Comparison of ENCODE assay signal across 1 cellular context in the genomic region with DNA sequence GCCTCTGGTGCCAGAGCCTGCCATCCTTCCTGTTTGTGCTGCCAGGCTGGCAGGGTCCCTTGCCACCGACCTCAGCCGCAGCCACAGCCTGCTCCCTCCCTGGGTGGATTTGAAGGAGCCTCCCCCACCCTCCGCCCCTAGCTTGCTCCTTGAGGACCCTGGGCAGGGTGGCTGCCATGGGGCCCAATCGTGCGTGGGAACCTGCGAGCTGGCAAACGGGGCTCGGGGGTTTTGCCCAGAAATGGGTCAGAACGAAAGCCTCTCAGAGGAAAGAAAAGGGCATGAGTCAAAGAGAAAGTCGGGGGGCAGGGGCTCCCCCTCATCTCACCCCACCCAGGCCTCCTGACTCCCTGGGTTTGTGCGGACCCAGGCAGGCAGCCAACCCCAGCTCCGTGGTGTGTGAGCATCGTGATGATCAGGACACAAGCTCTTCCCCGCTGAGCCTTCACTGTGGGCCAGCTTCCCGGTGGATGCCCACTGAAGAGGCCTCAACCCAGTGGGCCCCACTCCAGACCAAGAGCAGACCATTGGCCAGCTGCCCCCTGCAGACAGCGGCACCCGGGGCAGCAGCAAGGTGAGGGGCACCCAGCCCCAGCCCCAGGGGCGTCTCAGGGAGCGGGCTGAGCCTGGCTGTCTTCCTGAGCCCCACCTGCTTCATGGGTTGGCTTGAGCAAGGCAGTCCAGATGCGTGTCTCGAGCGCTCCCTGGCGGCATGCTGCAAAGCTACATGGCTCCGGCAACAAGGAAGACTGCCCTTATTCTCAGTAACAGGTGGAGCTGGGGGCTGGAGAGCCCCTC.
A peak's percentile ranks its signal among the peaks of the same experiment; 100 is the strongest.
TF ChIP-seq lines count a peak whose summit lies in the region.

No MANE protein-coding gene starts in this region.

TF ChIP-seq in HepG2, 621 proteins besides CTCF, POLR2A, EP300 and RAD21 (continued from another document and continues in another):
- TF ChIP-seq SMARCC2 (IDR thresholded peaks at IDR 0.05) (no peak), ZNF354B (CRISPR knock-in tag; IDR thresholded peaks at IDR 0.05) (no peak), ZFYVE20 (CRISPR knock-in tag; IDR thresholded peaks at IDR 0.05; ENCODE audit: borderline replicate concordance, low read depth) (no peak), ZNF598 (CRISPR knock-in tag; IDR thresholded peaks at IDR 0.05; ENCODE audit: borderline replicate concordance) (peak; percentile 74; the same call in 1 of the 2 replicates), ZNF782 (CRISPR knock-in tag; IDR thresholded peaks at IDR 0.05; ENCODE audit: borderline replicate concordance) (no peak), ZNF839 (CRISPR knock-in tag; IDR thresholded peaks at IDR 0.05; ENCODE audit: borderline replicate concordance) (no peak), IRF2 (CRISPR knock-in tag; IDR thresholded peaks at IDR 0.05) (0 out of 2 replicates have a peak, but pooled peaks have one; percentile 53), ZBTB20 (CRISPR knock-in tag; IDR thresholded peaks at IDR 0.05; ENCODE audit: borderline replicate concordance, low read depth) (0 out of 2 replicates have a peak, but pooled peaks have one; percentile 37), SP1 (IDR thresholded peaks at IDR 0.05) (no peak), SP1 (CRISPR knock-in tag; IDR thresholded peaks at IDR 0.05) (0 out of 2 replicates have a peak, but pooled peaks have one; percentile 5), MIER2 (CRISPR knock-in tag; IDR thresholded peaks at IDR 0.05) (no peak), RELA (CRISPR knock-in tag; IDR thresholded peaks at IDR 0.05) (no peak), KLF12 (CRISPR knock-in tag; IDR thresholded peaks at IDR 0.05; ENCODE audit: borderline replicate concordance) (no peak), NCOA5 (CRISPR knock-in tag; IDR thresholded peaks at IDR 0.05) (no peak), NR2F1 (CRISPR knock-in tag; IDR thresholded peaks at IDR 0.05) (no peak), GTF2F1 (IDR thresholded peaks at IDR 0.05; ENCODE audit: low read length) (no peak), STAG1 (CRISPR knock-in tag; IDR thresholded peaks at IDR 0.05) (peak; percentile 96), PLRG1 (conservative IDR thresholded peaks at IDR 0.05) (no peak), ISX (CRISPR knock-in tag; conservative IDR thresholded peaks at IDR 0.05) (no peak), NFYC (CRISPR knock-in tag; IDR thresholded peaks at IDR 0.05) (no peak), CBX5 (CRISPR knock-in tag; IDR thresholded peaks at IDR 0.05; ENCODE audit: borderline replicate concordance) (no peak), ZNF383 (CRISPR knock-in tag; IDR thresholded peaks at IDR 0.05; ENCODE audit: borderline replicate concordance) (no peak), GLI4 (CRISPR knock-in tag; IDR thresholded peaks at IDR 0.05; ENCODE audit: borderline replicate concordance) (0 out of 2 replicates have a peak, but pooled peaks have one; percentile 42), SP140L (CRISPR knock-in tag; IDR thresholded peaks at IDR 0.05; ENCODE audit: borderline replicate concordance) (no peak), KDM2A (CRISPR knock-in tag; IDR thresholded peaks at IDR 0.05; ENCODE audit: borderline replicate concordance, low read depth) (peak; percentile 67; the same call in 1 of the 2 replicates), ZNF614 (CRISPR knock-in tag; IDR thresholded peaks at IDR 0.05; ENCODE audit: borderline replicate concordance) (no peak), ZNF251 (CRISPR knock-in tag; IDR thresholded peaks at IDR 0.05) (no peak), FOXA1 (IDR thresholded peaks at IDR 0.05) (no peak), FOXA1 (CRISPR knock-in tag; IDR thresholded peaks at IDR 0.05) (peak; percentile 17; the same call in 1 of the 2 replicates), ZNF567 (CRISPR knock-in tag; IDR thresholded peaks at IDR 0.05; ENCODE audit: borderline replicate concordance) (0 out of 2 replicates have a peak, but pooled peaks have one; percentile 29), ZNF775 (CRISPR knock-in tag; IDR thresholded peaks at IDR 0.05; ENCODE audit: borderline replicate concordance) (no peak)
- TF ChIP-seq, protein P1, sequence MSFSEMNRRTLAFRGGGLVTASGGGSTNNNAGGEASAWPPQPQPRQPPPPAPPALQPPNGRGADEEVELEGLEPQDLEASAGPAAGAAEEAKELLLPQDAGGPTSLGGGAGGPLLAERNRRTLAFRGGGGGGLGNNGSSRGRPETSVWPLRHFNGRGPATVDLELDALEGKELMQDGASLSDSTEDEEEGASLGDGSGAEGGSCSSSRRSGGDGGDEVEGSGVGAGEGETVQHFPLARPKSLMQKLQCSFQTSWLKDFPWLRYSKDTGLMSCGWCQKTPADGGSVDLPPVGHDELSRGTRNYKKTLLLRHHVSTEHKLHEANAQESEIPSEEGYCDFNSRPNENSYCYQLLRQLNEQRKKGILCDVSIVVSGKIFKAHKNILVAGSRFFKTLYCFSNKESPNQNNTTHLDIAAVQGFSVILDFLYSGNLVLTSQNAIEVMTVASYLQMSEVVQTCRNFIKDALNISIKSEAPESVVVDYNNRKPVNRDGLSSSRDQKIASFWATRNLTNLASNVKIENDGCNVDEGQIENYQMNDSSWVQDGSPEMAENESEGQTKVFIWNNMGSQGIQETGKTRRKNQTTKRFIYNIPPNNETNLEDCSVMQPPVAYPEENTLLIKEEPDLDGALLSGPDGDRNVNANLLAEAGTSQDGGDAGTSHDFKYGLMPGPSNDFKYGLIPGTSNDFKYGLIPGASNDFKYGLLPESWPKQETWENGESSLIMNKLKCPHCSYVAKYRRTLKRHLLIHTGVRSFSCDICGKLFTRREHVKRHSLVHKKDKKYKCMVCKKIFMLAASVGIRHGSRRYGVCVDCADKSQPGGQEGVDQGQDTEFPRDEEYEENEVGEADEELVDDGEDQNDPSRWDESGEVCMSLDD (CRISPR knock-in tag; IDR thresholded peaks at IDR 0.05; ENCODE audit: borderline replicate concordance): no peak
- TF ChIP-seq, protein P2, sequence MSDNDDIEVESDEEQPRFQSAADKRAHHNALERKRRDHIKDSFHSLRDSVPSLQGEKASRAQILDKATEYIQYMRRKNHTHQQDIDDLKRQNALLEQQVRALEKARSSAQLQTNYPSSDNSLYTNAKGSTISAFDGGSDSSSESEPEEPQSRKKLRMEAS (IDR thresholded peaks at IDR 0.05): peak; percentile 2; the same call in 1 of the 2 replicates
- TF ChIP-seq, protein P3, sequence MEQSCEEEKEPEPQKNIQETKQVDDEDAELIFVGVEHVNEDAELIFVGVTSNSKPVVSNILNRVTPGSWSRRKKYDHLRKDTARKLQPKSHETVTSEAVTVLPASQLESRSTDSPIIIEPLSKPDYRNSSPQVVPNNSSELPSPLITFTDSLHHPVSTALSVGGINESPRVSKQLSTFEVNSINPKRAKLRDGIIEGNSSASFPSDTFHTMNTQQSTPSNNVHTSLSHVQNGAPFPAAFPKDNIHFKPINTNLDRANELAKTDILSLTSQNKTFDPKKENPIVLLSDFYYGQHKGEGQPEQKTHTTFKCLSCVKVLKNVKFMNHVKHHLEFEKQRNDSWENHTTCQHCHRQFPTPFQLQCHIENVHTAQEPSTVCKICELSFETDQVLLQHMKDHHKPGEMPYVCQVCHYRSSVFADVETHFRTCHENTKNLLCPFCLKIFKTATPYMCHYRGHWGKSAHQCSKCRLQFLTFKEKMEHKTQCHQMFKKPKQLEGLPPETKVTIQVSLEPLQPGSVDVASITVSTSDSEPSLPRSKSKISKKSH (CRISPR knock-in tag; IDR thresholded peaks at IDR 0.05; ENCODE audit: borderline replicate concordance): no peak
- TF ChIP-seq, protein P4, sequence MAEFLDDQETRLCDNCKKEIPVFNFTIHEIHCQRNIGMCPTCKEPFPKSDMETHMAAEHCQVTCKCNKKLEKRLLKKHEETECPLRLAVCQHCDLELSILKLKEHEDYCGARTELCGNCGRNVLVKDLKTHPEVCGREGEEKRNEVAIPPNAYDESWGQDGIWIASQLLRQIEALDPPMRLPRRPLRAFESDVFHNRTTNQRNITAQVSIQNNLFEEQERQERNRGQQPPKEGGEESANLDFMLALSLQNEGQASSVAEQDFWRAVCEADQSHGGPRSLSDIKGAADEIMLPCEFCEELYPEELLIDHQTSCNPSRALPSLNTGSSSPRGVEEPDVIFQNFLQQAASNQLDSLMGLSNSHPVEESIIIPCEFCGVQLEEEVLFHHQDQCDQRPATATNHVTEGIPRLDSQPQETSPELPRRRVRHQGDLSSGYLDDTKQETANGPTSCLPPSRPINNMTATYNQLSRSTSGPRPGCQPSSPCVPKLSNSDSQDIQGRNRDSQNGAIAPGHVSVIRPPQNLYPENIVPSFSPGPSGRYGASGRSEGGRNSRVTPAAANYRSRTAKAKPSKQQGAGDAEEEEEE (CRISPR knock-in tag; IDR thresholded peaks at IDR 0.05; ENCODE audit: borderline replicate concordance): no peak
- TF ChIP-seq, protein P5, sequence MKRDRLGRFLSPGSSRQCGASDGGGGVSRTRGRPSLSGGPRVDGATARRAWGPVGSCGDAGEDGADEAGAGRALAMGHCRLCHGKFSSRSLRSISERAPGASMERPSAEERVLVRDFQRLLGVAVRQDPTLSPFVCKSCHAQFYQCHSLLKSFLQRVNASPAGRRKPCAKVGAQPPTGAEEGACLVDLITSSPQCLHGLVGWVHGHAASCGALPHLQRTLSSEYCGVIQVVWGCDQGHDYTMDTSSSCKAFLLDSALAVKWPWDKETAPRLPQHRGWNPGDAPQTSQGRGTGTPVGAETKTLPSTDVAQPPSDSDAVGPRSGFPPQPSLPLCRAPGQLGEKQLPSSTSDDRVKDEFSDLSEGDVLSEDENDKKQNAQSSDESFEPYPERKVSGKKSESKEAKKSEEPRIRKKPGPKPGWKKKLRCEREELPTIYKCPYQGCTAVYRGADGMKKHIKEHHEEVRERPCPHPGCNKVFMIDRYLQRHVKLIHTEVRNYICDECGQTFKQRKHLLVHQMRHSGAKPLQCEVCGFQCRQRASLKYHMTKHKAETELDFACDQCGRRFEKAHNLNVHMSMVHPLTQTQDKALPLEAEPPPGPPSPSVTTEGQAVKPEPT (CRISPR knock-in tag; IDR thresholded peaks at IDR 0.05; ENCODE audit: low read depth): 0 out of 2 replicates have a peak, but pooled peaks have one; percentile 40
- TF ChIP-seq, protein P6, sequence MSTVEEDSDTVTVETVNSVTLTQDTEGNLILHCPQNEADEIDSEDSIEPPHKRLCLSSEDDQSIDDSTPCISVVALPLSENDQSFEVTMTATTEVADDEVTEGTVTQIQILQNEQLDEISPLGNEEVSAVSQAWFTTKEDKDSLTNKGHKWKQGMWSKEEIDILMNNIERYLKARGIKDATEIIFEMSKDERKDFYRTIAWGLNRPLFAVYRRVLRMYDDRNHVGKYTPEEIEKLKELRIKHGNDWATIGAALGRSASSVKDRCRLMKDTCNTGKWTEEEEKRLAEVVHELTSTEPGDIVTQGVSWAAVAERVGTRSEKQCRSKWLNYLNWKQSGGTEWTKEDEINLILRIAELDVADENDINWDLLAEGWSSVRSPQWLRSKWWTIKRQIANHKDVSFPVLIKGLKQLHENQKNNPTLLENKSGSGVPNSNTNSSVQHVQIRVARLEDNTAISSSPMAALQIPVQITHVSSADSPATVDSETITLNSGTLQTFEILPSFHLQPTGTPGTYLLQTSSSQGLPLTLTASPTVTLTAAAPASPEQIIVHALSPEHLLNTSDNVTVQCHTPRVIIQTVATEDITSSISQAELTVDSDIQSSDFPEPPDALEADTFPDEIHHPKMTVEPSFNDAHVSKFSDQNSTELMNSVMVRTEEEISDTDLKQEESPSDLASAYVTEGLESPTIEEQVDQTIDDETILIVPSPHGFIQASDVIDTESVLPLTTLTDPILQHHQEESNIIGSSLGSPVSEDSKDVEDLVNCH (CRISPR knock-in tag; IDR thresholded peaks at IDR 0.05): no peak
- TF ChIP-seq, protein P7, sequence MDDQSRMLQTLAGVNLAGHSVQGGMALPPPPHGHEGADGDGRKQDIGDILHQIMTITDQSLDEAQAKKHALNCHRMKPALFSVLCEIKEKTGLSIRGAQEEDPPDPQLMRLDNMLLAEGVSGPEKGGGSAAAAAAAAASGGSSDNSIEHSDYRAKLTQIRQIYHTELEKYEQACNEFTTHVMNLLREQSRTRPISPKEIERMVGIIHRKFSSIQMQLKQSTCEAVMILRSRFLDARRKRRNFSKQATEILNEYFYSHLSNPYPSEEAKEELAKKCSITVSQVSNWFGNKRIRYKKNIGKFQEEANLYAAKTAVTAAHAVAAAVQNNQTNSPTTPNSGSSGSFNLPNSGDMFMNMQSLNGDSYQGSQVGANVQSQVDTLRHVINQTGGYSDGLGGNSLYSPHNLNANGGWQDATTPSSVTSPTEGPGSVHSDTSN (CRISPR knock-in tag; IDR thresholded peaks at IDR 0.05; ENCODE audit: borderline replicate concordance): no peak
- TF ChIP-seq, protein P8, sequence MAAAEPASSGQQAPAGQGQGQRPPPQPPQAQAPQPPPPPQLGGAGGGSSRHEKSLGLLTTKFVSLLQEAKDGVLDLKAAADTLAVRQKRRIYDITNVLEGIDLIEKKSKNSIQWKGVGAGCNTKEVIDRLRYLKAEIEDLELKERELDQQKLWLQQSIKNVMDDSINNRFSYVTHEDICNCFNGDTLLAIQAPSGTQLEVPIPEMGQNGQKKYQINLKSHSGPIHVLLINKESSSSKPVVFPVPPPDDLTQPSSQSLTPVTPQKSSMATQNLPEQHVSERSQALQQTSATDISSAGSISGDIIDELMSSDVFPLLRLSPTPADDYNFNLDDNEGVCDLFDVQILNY (CRISPR knock-in tag; conservative IDR thresholded peaks at IDR 0.05): no peak
- TF ChIP-seq, protein P9, sequence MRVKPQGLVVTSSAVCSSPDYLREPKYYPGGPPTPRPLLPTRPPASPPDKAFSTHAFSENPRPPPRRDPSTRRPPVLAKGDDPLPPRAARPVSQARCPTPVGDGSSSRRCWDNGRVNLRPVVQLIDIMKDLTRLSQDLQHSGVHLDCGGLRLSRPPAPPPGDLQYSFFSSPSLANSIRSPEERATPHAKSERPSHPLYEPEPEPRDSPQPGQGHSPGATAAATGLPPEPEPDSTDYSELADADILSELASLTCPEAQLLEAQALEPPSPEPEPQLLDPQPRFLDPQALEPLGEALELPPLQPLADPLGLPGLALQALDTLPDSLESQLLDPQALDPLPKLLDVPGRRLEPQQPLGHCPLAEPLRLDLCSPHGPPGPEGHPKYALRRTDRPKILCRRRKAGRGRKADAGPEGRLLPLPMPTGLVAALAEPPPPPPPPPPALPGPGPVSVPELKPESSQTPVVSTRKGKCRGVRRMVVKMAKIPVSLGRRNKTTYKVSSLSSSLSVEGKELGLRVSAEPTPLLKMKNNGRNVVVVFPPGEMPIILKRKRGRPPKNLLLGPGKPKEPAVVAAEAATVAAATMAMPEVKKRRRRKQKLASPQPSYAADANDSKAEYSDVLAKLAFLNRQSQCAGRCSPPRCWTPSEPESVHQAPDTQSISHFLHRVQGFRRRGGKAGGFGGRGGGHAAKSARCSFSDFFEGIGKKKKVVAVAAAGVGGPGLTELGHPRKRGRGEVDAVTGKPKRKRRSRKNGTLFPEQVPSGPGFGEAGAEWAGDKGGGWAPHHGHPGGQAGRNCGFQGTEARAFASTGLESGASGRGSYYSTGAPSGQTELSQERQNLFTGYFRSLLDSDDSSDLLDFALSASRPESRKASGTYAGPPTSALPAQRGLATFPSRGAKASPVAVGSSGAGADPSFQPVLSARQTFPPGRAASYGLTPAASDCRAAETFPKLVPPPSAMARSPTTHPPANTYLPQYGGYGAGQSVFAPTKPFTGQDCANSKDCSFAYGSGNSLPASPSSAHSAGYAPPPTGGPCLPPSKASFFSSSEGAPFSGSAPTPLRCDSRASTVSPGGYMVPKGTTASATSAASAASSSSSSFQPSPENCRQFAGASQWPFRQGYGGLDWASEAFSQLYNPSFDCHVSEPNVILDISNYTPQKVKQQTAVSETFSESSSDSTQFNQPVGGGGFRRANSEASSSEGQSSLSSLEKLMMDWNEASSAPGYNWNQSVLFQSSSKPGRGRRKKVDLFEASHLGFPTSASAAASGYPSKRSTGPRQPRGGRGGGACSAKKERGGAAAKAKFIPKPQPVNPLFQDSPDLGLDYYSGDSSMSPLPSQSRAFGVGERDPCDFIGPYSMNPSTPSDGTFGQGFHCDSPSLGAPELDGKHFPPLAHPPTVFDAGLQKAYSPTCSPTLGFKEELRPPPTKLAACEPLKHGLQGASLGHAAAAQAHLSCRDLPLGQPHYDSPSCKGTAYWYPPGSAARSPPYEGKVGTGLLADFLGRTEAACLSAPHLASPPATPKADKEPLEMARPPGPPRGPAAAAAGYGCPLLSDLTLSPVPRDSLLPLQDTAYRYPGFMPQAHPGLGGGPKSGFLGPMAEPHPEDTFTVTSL (CRISPR knock-in tag; IDR thresholded peaks at IDR 0.05; ENCODE audit: borderline replicate concordance): no peak
